Comparison of ENCODE assay signal across 1 cellular context in the genomic region with DNA sequence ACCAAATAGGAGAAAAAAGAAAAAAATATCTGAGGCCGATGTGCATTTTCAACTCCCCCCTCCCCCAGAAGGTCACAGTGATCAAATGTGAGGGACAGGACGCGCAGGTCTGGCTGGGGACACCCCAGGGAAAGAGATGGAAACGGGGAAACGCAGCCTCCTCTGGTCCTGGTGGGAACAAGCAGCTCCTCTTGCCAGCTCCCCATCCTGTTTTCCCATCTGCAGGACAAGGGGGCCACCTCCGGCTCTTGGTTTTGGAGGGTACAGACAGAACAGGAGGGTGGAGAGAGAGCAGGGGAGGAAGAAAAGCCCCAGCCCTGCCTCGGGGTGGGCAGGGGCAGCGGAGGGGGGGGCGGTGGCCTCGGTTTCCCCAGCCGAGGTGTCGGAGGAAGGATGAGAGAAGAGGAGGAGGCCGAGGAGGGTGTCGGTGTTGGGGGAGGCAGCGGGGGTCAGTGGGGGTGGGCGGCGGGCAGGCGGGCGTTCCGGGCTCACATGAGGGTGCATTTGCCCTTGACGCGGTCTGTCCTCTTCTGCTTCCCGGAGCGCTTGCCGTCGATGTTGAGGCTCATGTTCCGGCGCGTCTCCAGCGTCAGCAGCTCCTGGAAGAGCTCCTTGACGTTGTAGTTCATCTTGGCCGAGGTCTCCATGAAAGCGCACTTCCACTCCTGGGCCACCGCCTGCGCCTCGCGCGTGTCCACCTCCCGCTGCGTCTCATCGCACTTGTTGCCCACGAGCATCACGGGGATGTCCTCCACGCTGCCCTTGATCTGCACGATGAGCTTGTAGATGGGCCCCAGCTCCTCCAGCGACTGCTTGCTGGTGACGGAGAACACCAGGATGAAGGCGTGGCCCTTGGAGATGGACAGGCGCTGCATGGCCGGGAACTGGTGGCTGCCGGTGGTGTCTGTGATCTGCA.
TF ChIP-seq lines count a peak whose summit lies in the region.

No MANE protein-coding gene starts in this region.

TF ChIP-seq in GM23338, 12 proteins besides CTCF, POLR2A, EP300 and RAD21 (continued from another document):
- no peak for TF ChIP-seq ZNF114 (CRISPR knock-in tag; IDR thresholded peaks at IDR 0.05)
- no peak for TF ChIP-seq STAT1 (IDR thresholded peaks at IDR 0.05; ENCODE audit: unreplicated experiment)
- TF ChIP-seq JUNB (IDR thresholded peaks at IDR 0.05; ENCODE audit: unreplicated experiment), result no peak
- TF ChIP-seq EZH2phosphoT487 (IDR thresholded peaks at IDR 0.05; ENCODE audit: unreplicated experiment), result no peak
- TF ChIP-seq CREB1 (CRISPR knock-in tag; IDR thresholded peaks at IDR 0.05; ENCODE audit: low read depth), result no peak
- TF ChIP-seq POLR2AphosphoS5 (IDR thresholded peaks at IDR 0.05; ENCODE audit: low read depth), result no peak
